In the genomic region with DNA sequence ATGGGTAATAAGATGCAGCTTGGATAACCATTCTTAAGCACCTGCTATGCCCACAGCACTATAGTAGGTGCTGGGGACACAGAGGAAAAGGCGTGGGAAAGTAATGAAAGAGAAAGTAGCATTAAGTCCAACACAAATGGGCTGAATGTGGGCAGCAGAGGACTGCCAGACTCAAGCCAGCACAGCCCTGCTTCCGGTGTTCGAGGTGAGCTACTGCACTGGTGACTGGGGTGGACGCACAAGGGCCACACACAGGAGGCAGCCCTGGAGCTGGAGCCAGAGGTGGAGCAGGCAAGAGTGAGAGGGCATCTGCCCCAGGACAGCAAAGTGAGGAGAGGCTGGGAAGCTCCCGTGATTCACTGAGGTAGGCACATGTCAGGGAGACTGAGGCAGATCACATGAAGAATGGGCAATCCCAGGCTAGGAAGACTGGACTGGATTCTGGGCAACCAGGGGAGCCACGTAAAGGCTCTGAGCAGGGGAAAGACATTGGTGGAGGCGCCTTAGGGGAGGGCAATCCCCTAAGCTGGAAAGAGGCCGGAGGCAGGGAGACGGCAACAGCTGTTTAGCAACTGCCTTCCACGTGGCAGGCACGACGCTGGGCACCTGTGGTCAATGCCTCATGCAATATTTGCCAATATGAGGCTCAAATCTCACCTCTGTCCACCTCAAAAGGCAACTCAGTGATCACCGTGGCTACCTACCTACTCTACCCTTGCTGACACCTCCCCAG, we compare ENCODE assay signal across 1 cellular context.
TF ChIP-seq lines count a peak whose summit lies in the region.

No MANE protein-coding gene starts in this region.

TF ChIP-seq in H1, 55 proteins besides CTCF, POLR2A, EP300 and RAD21:
- no peak for TF ChIP-seq SRF (IDR thresholded peaks at IDR 0.05; ENCODE audit: low read depth, low read length)
- no peak for TF ChIP-seq ASH2L (IDR thresholded peaks at IDR 0.05; ENCODE audit: low read length)
- TF ChIP-seq, protein P1, sequence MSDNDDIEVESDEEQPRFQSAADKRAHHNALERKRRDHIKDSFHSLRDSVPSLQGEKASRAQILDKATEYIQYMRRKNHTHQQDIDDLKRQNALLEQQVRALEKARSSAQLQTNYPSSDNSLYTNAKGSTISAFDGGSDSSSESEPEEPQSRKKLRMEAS (IDR thresholded peaks at IDR 0.05) = no peak
- TF ChIP-seq NRF1 (IDR thresholded peaks at IDR 0.05; ENCODE audit: low read depth, low read length) = no peak
- TF ChIP-seq KDM4A (IDR thresholded peaks at IDR 0.05; ENCODE audit: low read depth, low read length, severe bottlenecking) = no peak
- TF ChIP-seq ZNF274 (IDR thresholded peaks at IDR 0.05; ENCODE audit: borderline replicate concordance, extremely low read depth, low read length) = no peak
- no peak for TF ChIP-seq TEAD4 (IDR thresholded peaks at IDR 0.05; ENCODE audit: low read depth, low read length)
